Comparison of ENCODE assay signal across 8 cellular contexts in the genomic region with DNA sequence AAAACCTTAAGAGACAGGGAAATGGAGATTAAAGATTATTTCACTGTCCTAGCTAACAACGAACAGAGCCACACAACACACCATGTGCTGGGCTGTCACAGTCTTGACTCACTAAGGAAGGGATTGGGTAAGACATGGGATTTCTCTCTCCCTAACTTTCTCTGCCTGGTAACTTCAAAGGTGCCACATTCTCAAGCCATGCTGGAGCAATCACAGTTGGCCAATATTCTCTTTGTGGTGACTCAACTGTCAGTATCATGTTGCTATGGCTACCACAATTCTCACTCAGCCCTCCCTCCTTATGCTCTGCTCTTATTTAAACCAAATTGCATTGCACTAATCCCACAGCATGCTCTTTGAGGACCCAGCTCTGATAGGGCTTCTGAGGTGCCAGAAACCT.
DNase-seq lines count a peak whose midpoint lies in the region; ATAC-seq and TF ChIP-seq lines count a peak whose summit lies in the region.
"Had no signal": no experiment of that assay in that cellular context is flagged by ENCODE, and none has a peak within 500 bp of the region (broad histone marks: within the 10 kb centered on the region; RNA-seq: fewer than 3 reads in every experiment).

No MANE protein-coding gene starts in this region.

- POLR2A ChIA-PET in naive thymus-derived CD8-positive, alpha-beta T cell (lab: Charles Lee): interaction anchor here (0.7 to 1.9 kb wide), 10 partner anchors 9 to 52 kb away, joined by 3 to 11 read pairs (median 4); no protein-coding TSS in a partner anchor

- H3K36me3 Mint-ChIP-seq in naive thymus-derived CD8-positive, alpha-beta T cell: peaks cover 18 to 64% (median 50%) of the 10 kb centered on the region in 3 donors

- peaks cover 0 to under 1% (median 0%) of the 10 kb centered on the region in 9 donors for H3K9me3 Mint-ChIP-seq in naive thymus-derived CD8-positive, alpha-beta T cell

- H3K27me3 Mint-ChIP-seq in naive thymus-derived CD8-positive, alpha-beta T cell: no peaks in the 10 kb centered on the region

- TF ChIP-seq CTCF in brain microvascular endothelial cell (IDR thresholded peaks at IDR 0.05; ENCODE audit: low read depth, low read length, missing control alignments): no peak

- peak overlapping the region; percentile 77 to 98 (median 90) for H3K27ac Mint-ChIP-seq in naive thymus-derived CD8-positive, alpha-beta T cell

- peak; percentile 45 for ATAC-seq in GM18858 (IDR thresholded peaks at IDR 0.05; ENCODE audit: unreplicated experiment)
- peak; percentile 49 to 51 for ATAC-seq in naive thymus-derived CD8-positive, alpha-beta T cell
- ATAC-seq in GM18498 (IDR thresholded peaks at IDR 0.05; ENCODE audit: unreplicated experiment): no peak
- no peak for ATAC-seq in GM21619 (IDR thresholded peaks at IDR 0.05; ENCODE audit: unreplicated experiment)

- no peak overlapping the region for H3K4me3 ChIP-seq in brain microvascular endothelial cell (ENCODE audit: low read depth, low read length)

- H3K4me1 Mint-ChIP-seq in naive thymus-derived CD8-positive, alpha-beta T cell: peaks cover 49 to 82% (median 76%) of the 10 kb centered on the region in 4 donors

- DNase-seq in LHCN-M2 (ENCODE audit: low read depth) (peak; percentile 97), brain microvascular endothelial cell (peak; percentile 93), NCI-H1436 (lab: John Stamatoyannopoulos, UW) (no peak)
- DNase-seq in naive thymus-derived CD8-positive, alpha-beta T cell: peak in 3 of 10 donors; percentile 24 to 38 (median 28)

- H3K27me3 ChIP-seq in brain microvascular endothelial cell (replicated peaks): no peaks in the 10 kb centered on the region

- H3K4me3 Mint-ChIP-seq in naive thymus-derived CD8-positive, alpha-beta T cell: peak overlapping the region in 8 of 10 donors; percentile 17 to 73 (median 60)
- H3K4me3 Mint-ChIP-seq: nephron had no signal

- H3K36me3 ChIP-seq in brain microvascular endothelial cell (replicated peaks): peaks cover 2% of the 10 kb centered on the region

- in situ Hi-C loops in brain microvascular endothelial cell (cut with HindIII; ENCODE audit: low pct_ligation_motif_present, low sequenced_read_pairs): no loop called here

- no peak overlapping the region for H3K27ac ChIP-seq in brain microvascular endothelial cell

Comparison
In these comparisons a context has a peak if more than half of its experiments do, and no peak if none do; other contexts are left out.
1. ATAC-seq: peak in GM18858 (single experiment) and naive thymus-derived CD8-positive, alpha-beta T cell (2 of 2); none in GM18498 (single experiment) and GM21619 (single experiment).